16 cellular contexts compared by ENCODE assay signal in the genomic region with DNA sequence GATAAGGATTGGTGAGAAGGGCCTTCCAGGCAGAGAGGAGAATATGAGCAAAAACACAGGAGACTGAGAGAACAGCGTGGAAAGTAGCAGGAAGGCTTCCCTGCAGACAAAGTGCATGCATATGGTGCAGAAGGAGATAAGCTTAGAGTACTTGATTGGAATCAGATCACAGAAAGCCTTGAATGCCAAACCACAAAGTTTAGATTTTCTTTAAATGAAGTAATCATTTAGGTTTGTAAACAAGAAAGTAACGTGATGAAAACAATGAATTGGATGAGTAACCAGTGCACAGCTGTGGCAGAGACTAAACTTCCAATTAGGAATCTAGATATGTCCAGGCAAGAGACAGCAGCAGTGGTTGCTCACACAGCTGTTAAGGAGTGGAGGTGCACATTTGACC.
DNase-seq lines count a peak whose midpoint lies in the region; ATAC-seq and TF ChIP-seq lines count a peak whose summit lies in the region.
"Had no signal": no experiment of that assay in that cellular context is flagged by ENCODE, and none has a peak within 500 bp of the region (broad histone marks: within the 10 kb centered on the region; RNA-seq: fewer than 3 reads in every experiment).

No MANE protein-coding gene starts in this region.

- peaks cover 25% of the 10 kb centered on the region for H3K4me1 ChIP-seq in vagina
- no peaks in the 10 kb centered on the region for H3K4me1 ChIP-seq in body of pancreas
- H3K4me1 ChIP-seq: A549 had no signal

- H3K27ac ChIP-seq in vagina, result peak overlapping the region; percentile 58
- H3K27ac ChIP-seq in body of pancreas, result no peak overlapping the region
- H3K27ac ChIP-seq: A549, RWPE1 had no signal

- H3K27me3 ChIP-seq in vagina, result no peaks in the 10 kb centered on the region
- no peaks in the 10 kb centered on the region for H3K27me3 ChIP-seq in body of pancreas

- TF ChIP-seq POLR2A in vagina (IDR thresholded peaks at IDR 0.05), result no peak
- no peak for TF ChIP-seq POLR2A in body of pancreas (IDR thresholded peaks at IDR 0.05)

- H3K4me3 ChIP-seq in foreskin fibroblast (ENCODE audit: low read depth in 1 of 2, low read length in 2 of 2) (no peak overlapping the region), vagina (no peak overlapping the region), body of pancreas (no peak overlapping the region)
- H3K4me3 ChIP-seq: A549 had no signal

- H3K9me3 ChIP-seq in vagina (no peaks in the 10 kb centered on the region), body of pancreas (no peaks in the 10 kb centered on the region)
- H3K9me3 ChIP-seq: A549 had no signal

- WGBS in body of pancreas, 2 donors, result 45 to 57% methylated on average over 2 of the region's 2 CpGs

- DNase-seq in left ventricle myocardium superior, result no peak
- DNase-seq in Right ventricle myocardium inferior (ENCODE audit: missing footprints), result no peak
- peak; percentile 92 for DNase-seq in amniotic epithelial cell (ENCODE audit: low read depth)
- DNase-seq in foreskin fibroblast, result peak; percentile 72 to 81
- no peak for DNase-seq in vagina (ENCODE audit: extremely low spot score in 2 of 2)
- no peak for DNase-seq in body of pancreas
- DNase-seq: activated T-cell treated with anti-CD3 and anti-CD28 coated beads, Interleukin-2, amount 50 U/mL, for 1 hour; natural killer cell; NCI-H2081; NCI-H774; substantia nigra had no signal

- TF ChIP-seq CTCF in foreskin fibroblast (IDR thresholded peaks at IDR 0.05; ENCODE audit: low read depth, low read length), result no peak
- no peak for TF ChIP-seq CTCF in vagina (IDR thresholded peaks at IDR 0.05)
- TF ChIP-seq CTCF in body of pancreas (IDR thresholded peaks at IDR 0.05), result no peak

- H3K36me3 ChIP-seq in vagina, result no peaks in the 10 kb centered on the region
- H3K36me3 ChIP-seq in body of pancreas (replicated peaks in 1 of 2; ENCODE audit: insufficient read depth in 1 of 2, low read depth in 2 of 2), result no peaks in the 10 kb centered on the region

- ATAC-seq in left ventricle myocardium superior, result peak; percentile 71
- ATAC-seq in Right ventricle myocardium inferior, result no peak
- ATAC-seq in HG02840 (IDR thresholded peaks at IDR 0.05; ENCODE audit: low FRiP score, unreplicated experiment), result no peak
- no peak for ATAC-seq in body of pancreas
- ATAC-seq in GM18909 (IDR thresholded peaks at IDR 0.05; ENCODE audit: poor library complexity, unreplicated experiment), result no peak
- ATAC-seq: A549; activated naive CD4-positive, alpha-beta T cell treated with anti-CD3 and anti-CD28 coated beads, Interleukin-2, amount 50 U/mL, for 72 hours; natural killer cell had no signal

- intact Hi-C loops in left ventricle myocardium superior (cut with micrococcal nuclease), result no loop called here
- intact Hi-C loops in Right ventricle myocardium inferior (cut with DNase I), result no loop called here
- intact Hi-C loops in vagina (cut with DNase I), result no loop called here
- intact Hi-C loops in body of pancreas (cut with DNase I), result no loop called here

Comparison
In these comparisons a context has a peak if more than half of its experiments do, and no peak if none do; other contexts are left out.
1. DNase-seq: peak in amniotic epithelial cell (single experiment) and foreskin fibroblast (2 of 2); none in left ventricle myocardium superior (single experiment), Right ventricle myocardium inferior (single experiment), vagina (0 of 2) and body of pancreas (0 of 4).